ENCODE assay signal across 8 cellular contexts in the genomic region with DNA sequence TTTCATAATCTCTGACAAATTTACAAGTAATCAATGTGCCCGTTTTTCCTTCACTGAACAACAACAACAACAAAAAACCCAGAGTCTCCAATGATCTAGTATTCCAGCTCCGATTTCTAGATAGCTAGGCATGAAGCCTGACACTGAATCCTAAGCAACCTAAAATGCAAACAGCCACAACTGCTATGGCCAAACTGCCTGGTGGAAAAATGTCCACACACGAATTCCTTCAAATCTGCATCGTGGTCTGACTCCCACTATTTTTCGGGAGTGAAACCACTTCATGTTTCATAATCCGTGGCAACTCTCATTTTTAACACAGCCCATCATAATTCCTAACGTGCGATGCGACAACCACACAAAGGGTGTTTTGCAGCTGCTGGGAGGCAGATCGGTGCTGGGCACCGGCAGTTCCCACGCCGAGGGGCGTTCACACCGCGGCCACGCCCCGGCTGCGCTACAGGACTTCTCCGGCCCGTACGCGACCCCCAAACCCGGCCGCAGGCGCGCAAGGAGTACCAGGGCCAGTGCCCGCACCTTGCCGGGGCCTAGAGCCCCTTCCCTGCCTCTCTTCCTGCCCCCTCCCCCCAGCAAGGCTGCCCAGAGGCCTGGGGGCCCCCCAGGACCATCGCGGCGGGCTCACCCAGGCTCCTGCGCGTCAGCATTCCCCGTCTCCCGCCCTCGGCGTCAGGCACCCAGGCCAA. TPM values are rescaled to one million over a fixed set of nuclear protein-coding genes. Genes with fewer than 3 reads are reported as not detected.
DNase-seq lines count a peak whose midpoint lies in the region; ATAC-seq and TF ChIP-seq lines count a peak whose summit lies in the region.

No MANE protein-coding gene starts in this region.

- H3K4ac ChIP-seq in mesenchymal stem cell (ENCODE audit: low read depth in 1 of 2, low read length in 2 of 2), result peak overlapping the region; percentile 97 to 99

- TF ChIP-seq POLR2A in GM15510 (IDR thresholded peaks at IDR 0.05; ENCODE audit: borderline replicate concordance, extremely low read depth, insufficient read length), result peak; percentile 12

- no peaks in the 10 kb centered on the region for H3K27me3 ChIP-seq in mesenchymal stem cell (ENCODE audit: control insufficient read depth in 1 of 2, insufficient read depth in 1 of 2, low read length in 2 of 2)

- ATAC-seq in HG02870 (IDR thresholded peaks at IDR 0.05; ENCODE audit: unreplicated experiment), result peak; percentile 31
- ATAC-seq in stimulated activated effector memory CD8-positive, alpha-beta T cell treated with anti-CD3 and anti-CD28 coated beads, Interleukin-12 subunit alpha, Interleukin-12 subunit beta, amount 100 ng/mL, for 72 hours, result peak; percentile 51

- H3K18ac ChIP-seq in mesenchymal stem cell (ENCODE audit: low read depth in 1 of 2, low read length in 2 of 2), result peak overlapping the region; percentile 94 to 99

- peak overlapping the region; percentile 94 for H2BK120ac ChIP-seq in mesenchymal stem cell (ENCODE audit: low read depth, low read length)

- H3K27ac ChIP-seq in mesenchymal stem cell (ENCODE audit: low read length, poor library complexity, severe bottlenecking), result peak overlapping the region; percentile 76

- no peak for TF ChIP-seq CTCF in endothelial cell (IDR thresholded peaks at IDR 0.05; ENCODE audit: unreplicated experiment)

- H3K79me1 ChIP-seq in mesenchymal stem cell (replicated peaks; ENCODE audit: low read length, poor library complexity, severe bottlenecking), result peaks cover 3% of the 10 kb centered on the region

- peaks cover 1% of the 10 kb centered on the region for H3K27me3 Mint-ChIP-seq in endothelial cell (ENCODE audit: unreplicated experiment)

- peak overlapping the region; percentile 90 for H4K91ac ChIP-seq in mesenchymal stem cell (ENCODE audit: low read length)

- peak overlapping the region; percentile 90 for H2AFZ ChIP-seq in mesenchymal stem cell (ENCODE audit: low read depth, low read length)

- peak overlapping the region; percentile 36 for H2AK5ac ChIP-seq in mesenchymal stem cell (ENCODE audit: low read length, severe bottlenecking)

- H4K8ac ChIP-seq in mesenchymal stem cell (ENCODE audit: low read length), result peak overlapping the region; percentile 99

- DNase-seq in ACHN (peak; percentile 70), NCI-H1694 (lab: John Stamatoyannopoulos, UW) (peak; percentile 16), endothelial cell (ENCODE audit: low spot score) (peak; percentile 64), mesenchymal stem cell (peak; percentile 80)
- peak; percentile 3 to 4 for DNase-seq in activated CD4-positive, alpha-beta T cell treated with anti-CD3 and anti-CD28 coated beads, Interleukin-2, amount 50 U/mL, for 4 hours
- DNase-seq in stimulated activated effector memory CD8-positive, alpha-beta T cell treated with anti-CD3 and anti-CD28 coated beads, Interleukin-12 subunit alpha, Interleukin-12 subunit beta, amount 100 ng/mL, for 72 hours (ENCODE audit: low spot score in 2 of 2), result peak in 1 of 2 donors; percentile 26

- H3K36me3 ChIP-seq in mesenchymal stem cell (ENCODE audit: control insufficient read depth in 1 of 2, insufficient read depth in 2 of 2, low read depth in 1 of 2, low read length in 2 of 2), result peaks cover 0 to 2% of the 10 kb centered on the region in 2 experiments

- peak overlapping the region; percentile 91 to 97 for H3K4me3 ChIP-seq in mesenchymal stem cell (ENCODE audit: insufficient read depth in 1 of 2, low read depth in 1 of 2, low read length in 2 of 2)

- peak overlapping the region in 1 of 2 experiments; percentile 91 for H3K14ac ChIP-seq in mesenchymal stem cell (ENCODE audit: low read length in 2 of 2)

- no peaks in the 10 kb centered on the region for H3K9me3 ChIP-seq in mesenchymal stem cell (ENCODE audit: control insufficient read depth, low read length)

- peak overlapping the region in 1 of 2 experiments; percentile 31 for H2BK12ac ChIP-seq in mesenchymal stem cell (ENCODE audit: low read length in 2 of 2)

- no peaks in the 10 kb centered on the region for H3K4me1 ChIP-seq in mesenchymal stem cell (ENCODE audit: control insufficient read depth, insufficient read depth, low read depth, low read length)

- no peak overlapping the region for H3K23ac ChIP-seq in mesenchymal stem cell (ENCODE audit: low read length in 2 of 2)

- in situ Hi-C loops in ACHN (cut with HindIII; ENCODE audit: low pct_ligation_motif_present, low pct_unique_long_range_greater_than_20kb, low sequenced_read_pairs), result no loop called here

- peak overlapping the region; percentile 95 for H2BK15ac ChIP-seq in mesenchymal stem cell (ENCODE audit: low read depth, poor library complexity, severe bottlenecking)

- H3K4me1 Mint-ChIP-seq in endothelial cell (ENCODE audit: unreplicated experiment), result peaks cover 7% of the 10 kb centered on the region
- H3K4me1 Mint-ChIP-seq in stimulated activated effector memory CD8-positive, alpha-beta T cell treated with anti-CD3 and anti-CD28 coated beads, Interleukin-12 subunit alpha, Interleukin-12 subunit beta, amount 100 ng/mL, for 72 hours, result peaks cover 10% of the 10 kb centered on the region

- peak overlapping the region; percentile 99 for H3K9ac ChIP-seq in mesenchymal stem cell (ENCODE audit: low read length)

- H3K36me3 Mint-ChIP-seq in endothelial cell (ENCODE audit: low read depth, unreplicated experiment), result no peaks in the 10 kb centered on the region
- peaks cover 4% of the 10 kb centered on the region for H3K36me3 Mint-ChIP-seq in stimulated activated effector memory CD8-positive, alpha-beta T cell treated with anti-CD3 and anti-CD28 coated beads, Interleukin-12 subunit alpha, Interleukin-12 subunit beta, amount 100 ng/mL, for 72 hours

- WGBS in mesenchymal stem cell, result 2% methylated on average over 38 of the region's 38 CpGs

- H3K9me3 Mint-ChIP-seq in endothelial cell (ENCODE audit: unreplicated experiment), result no peaks in the 10 kb centered on the region
- H3K9me3 Mint-ChIP-seq in stimulated activated effector memory CD8-positive, alpha-beta T cell treated with anti-CD3 and anti-CD28 coated beads, Interleukin-12 subunit alpha, Interleukin-12 subunit beta, amount 100 ng/mL, for 72 hours, result no peaks in the 10 kb centered on the region

- peak overlapping the region; percentile 84 for H2BK5ac ChIP-seq in mesenchymal stem cell (ENCODE audit: low read depth, low read length, poor library complexity, severe bottlenecking)

- peak overlapping the region; percentile 87 for H3K4me2 ChIP-seq in mesenchymal stem cell (ENCODE audit: low read length, poor library complexity, severe bottlenecking)

- H3K4me3 Mint-ChIP-seq in endothelial cell (ENCODE audit: unreplicated experiment), result peak overlapping the region; percentile 86
- H3K4me3 Mint-ChIP-seq in stimulated activated effector memory CD8-positive, alpha-beta T cell treated with anti-CD3 and anti-CD28 coated beads, Interleukin-12 subunit alpha, Interleukin-12 subunit beta, amount 100 ng/mL, for 72 hours, result peak overlapping the region; percentile 85

- peak overlapping the region; percentile 65 for H3K27ac Mint-ChIP-seq in endothelial cell (ENCODE audit: unreplicated experiment)
- H3K27ac Mint-ChIP-seq in stimulated activated effector memory CD8-positive, alpha-beta T cell treated with anti-CD3 and anti-CD28 coated beads, Interleukin-12 subunit alpha, Interleukin-12 subunit beta, amount 100 ng/mL, for 72 hours, result peak overlapping the region; percentile 90

RNA-seq across cellular contexts. Expression of gene RUFY2, which starts 0.8 kb away (rescaled TPM):
- 24.7 TPM for total RNA-seq in endothelial cell (ENCODE audit: unreplicated experiment)
- 16.7 TPM for polyA plus RNA-seq in mesenchymal stem cell (2013, experiment 1 of 2)
- 17.8 TPM for polyA plus RNA-seq in mesenchymal stem cell (2013, experiment 2 of 2)
